ENCODE assay signal across 21 cellular contexts in genomic region chr6:105740946-105741605, GRCh38.
DNase-seq lines count a peak whose midpoint lies in the region; ATAC-seq, FAIRE-seq and TF ChIP-seq lines count a peak whose summit lies in the region.
"Had no signal": no experiment of that assay in that cellular context is flagged by ENCODE, and none has a peak within 500 bp of the region (broad histone marks: within the 10 kb centered on the region; RNA-seq: fewer than 3 reads in every experiment).

No MANE protein-coding gene starts in this region.

- no peak overlapping the region for H3K9ac ChIP-seq in BLaER1
- no peak overlapping the region for H3K9ac ChIP-seq in IMR-90 (ENCODE audit: low read depth, low read length)
- H3K9ac ChIP-seq in astrocyte (ENCODE audit: low read length), result no peak overlapping the region

- peak; percentile 31 for DNase-seq in IMR-90
- peak; percentile 10 for DNase-seq in astrocyte (ENCODE audit: low read depth)
- no peak for DNase-seq in osteoblast (ENCODE audit: insufficient read length, low spot score, missing footprints)
- no peak for DNase-seq in NCI-H1930 (lab: John Stamatoyannopoulos, UW)
- DNase-seq in GM10266 (ENCODE audit: extremely low spot score), result no peak
- DNase-seq: activated CD4-positive, alpha-beta T cell treated with anti-CD3 and anti-CD28 coated beads, Interleukin-2, amount 50 U/mL, for 48 hours; activated naive CD4-positive, alpha-beta T cell treated with anti-CD3 and anti-CD28 coated beads, Interleukin-2, amount 50 U/mL, for 16 hours; activated T-cell treated with anti-CD3 and anti-CD28 coated beads, Interleukin-2, amount 50 U/mL, for 4 hours; C1 segment of cervical spinal cord; DND-41; MV-4-11; NCI-H2171; NCI-H774; sigmoid colon; stimulated activated CD4-positive, alpha-beta T cell treated with anti-CD3 and anti-CD28 coated beads, Interleukin-4, amount 100 ng/mL, for 1 hour had no signal

- no peak overlapping the region for H4K5ac ChIP-seq in IMR-90 (ENCODE audit: low read depth, low read length)

- H3K18ac ChIP-seq in IMR-90 (ENCODE audit: low read depth, low read length), result no peak overlapping the region; the same call in 1 of the 2 replicates

- H3K4me1 ChIP-seq in BLaER1 (peaks cover 59% of the 10 kb centered on the region), IMR-90 (ENCODE audit: control insufficient read depth, insufficient read depth, low read length) (peaks cover 3% of the 10 kb centered on the region), astrocyte (ENCODE audit: insufficient read depth, low read length) (no peaks in the 10 kb centered on the region), osteoblast (ENCODE audit: insufficient read depth, low read length) (no peaks in the 10 kb centered on the region)
- H3K4me1 ChIP-seq: sigmoid colon had no signal

- H3K27me3 Mint-ChIP-seq in astrocyte (ENCODE audit: low read depth, unreplicated experiment), result no peaks in the 10 kb centered on the region

- no peak overlapping the region for H3K4me3 Mint-ChIP-seq in astrocyte (ENCODE audit: unreplicated experiment)
- H3K4me3 Mint-ChIP-seq: activated T-cell treated with anti-CD3 and anti-CD28 coated beads, Interleukin-2, amount 50 U/mL, for 4 hours had no signal

- H3K14ac ChIP-seq in IMR-90 (replicated peaks; ENCODE audit: low read depth, low read length), result 0 out of 2 replicates have a peak overlapping the region, but pooled peaks have one; percentile 39

- H2BK15ac ChIP-seq in IMR-90 (ENCODE audit: low read depth, low read length), result 0 out of 3 replicates have a peak overlapping the region, but pooled peaks have one; percentile 38

- peaks cover 6% of the 10 kb centered on the region; the same call in 1 of the 2 replicates for H3K9me3 ChIP-seq in BLaER1
- H3K9me3 ChIP-seq in IMR-90 (ENCODE audit: control insufficient read depth, insufficient read depth, low read length), result no peaks in the 10 kb centered on the region
- H3K9me3 ChIP-seq in astrocyte (ENCODE audit: insufficient read depth, low read depth, low read length), result no peaks in the 10 kb centered on the region
- H3K9me3 ChIP-seq in osteoblast (ENCODE audit: low read depth, low read length), result no peaks in the 10 kb centered on the region
- H3K9me3 ChIP-seq: sigmoid colon had no signal

- H2BK120ac ChIP-seq in IMR-90 (ENCODE audit: low read depth, low read length), result 0 out of 2 replicates have a peak overlapping the region, but pooled peaks have one; percentile 41

- H2AK5ac ChIP-seq in IMR-90 (ENCODE audit: low read depth, low read length), result no peak overlapping the region

- TF ChIP-seq CTCF in IMR-90 (conservative IDR thresholded peaks at IDR 0.05; ENCODE audit: low read depth, low read length) (no peak), astrocyte (IDR thresholded peaks at IDR 0.05; ENCODE audit: insufficient read depth, low read depth, low read length) (no peak), osteoblast (IDR thresholded peaks at IDR 0.05; ENCODE audit: extremely low read depth, low read depth, low read length) (no peak), GM10266 (IDR thresholded peaks at IDR 0.05; ENCODE audit: control insufficient read depth, insufficient read depth, low read depth, missing control alignments) (no peak)

- H3K4me2 ChIP-seq in BLaER1 (peak overlapping the region; percentile 77), IMR-90 (ENCODE audit: low read depth, low read length) (no peak overlapping the region), astrocyte (ENCODE audit: low read length) (no peak overlapping the region), osteoblast (ENCODE audit: insufficient read depth, low read length) (no peak overlapping the region)

- 75% methylated on average over 2 of the region's 7 CpGs; no CpG with 5 or more reads in 1 of the 2 experiments for WGBS in IMR-90 (ENCODE audit: extremely low coverage in 2 of 2, insufficient read length in 1 of 2), 2 experiments

- BruUV-seq in IMR-90 (replicated peaks; lab: Mats Ljungman, UMichigan), result no TSS peak

- H3K9me1 ChIP-seq in IMR-90 (ENCODE audit: insufficient read depth, low read length), result no peaks in the 10 kb centered on the region

- H3K79me1 ChIP-seq in IMR-90 (ENCODE audit: low read depth in 1 of 2, low read length in 2 of 2), result no peaks in the 10 kb centered on the region

- peak overlapping the region; percentile 27; the same call in 1 of the 2 replicates for H3K4ac ChIP-seq in IMR-90 (ENCODE audit: low read depth, low read length)

- no peak overlapping the region for H4K91ac ChIP-seq in IMR-90 (ENCODE audit: insufficient read depth, low read depth, low read length)

- intact Hi-C loops in IMR-90 (cut with micrococcal nuclease), result no loop called here

- H3K4me1 Mint-ChIP-seq in astrocyte (ENCODE audit: low read depth, unreplicated experiment), result peaks cover 6% of the 10 kb centered on the region

- POLR2A ChIA-PET in IMR-90 (lab: Charles Lee; ENCODE audit: unreplicated experiment), result no interaction called here

- no peak overlapping the region for H3K56ac ChIP-seq in IMR-90 (ENCODE audit: extremely low read depth, insufficient read depth, low read length)

- ATAC-seq in IMR-90 (ENCODE audit: low read depth) (no peak), HG03280 (IDR thresholded peaks at IDR 0.05; ENCODE audit: unreplicated experiment) (no peak)
- ATAC-seq: activated T-cell treated with anti-CD3 and anti-CD28 coated beads, Interleukin-2, amount 50 U/mL, for 4 hours; HepG2; left lobe of liver had no signal

- H3K23ac ChIP-seq in IMR-90 (ENCODE audit: low read depth, low read length), result no peak overlapping the region

- TF ChIP-seq POLR2A in IMR-90 (IDR thresholded peaks at IDR 0.05; ENCODE audit: low read depth, low read length), result no peak

- CTCF ChIA-PET in IMR-90 (lab: Yijun Ruan, JAX), result no interaction called here

- in situ Hi-C loops in IMR-90 (cut with MboI; ENCODE audit: low sequenced_read_pairs), result no loop called here

- H3K4me3 ChIP-seq in BLaER1, result peak overlapping the region; percentile 11; the same call in 1 of the 2 replicates
- no peak overlapping the region for H3K4me3 ChIP-seq in IMR-90 (ENCODE audit: insufficient read depth, low read depth, low read length)
- no peak overlapping the region for H3K4me3 ChIP-seq in astrocyte (ENCODE audit: insufficient read depth, low read depth, low read length)
- H3K4me3 ChIP-seq in osteoblast (ENCODE audit: insufficient read depth, low read length), result no peak overlapping the region
- H3K4me3 ChIP-seq: sigmoid colon had no signal

- H2BK20ac ChIP-seq in IMR-90 (ENCODE audit: low read depth, low read length), result peak overlapping the region; percentile 26

- H2AFZ ChIP-seq in IMR-90 (replicated peaks; ENCODE audit: low read length, poor library complexity) (peak overlapping the region; percentile 3), astrocyte (ENCODE audit: low read depth, low read length) (no peak overlapping the region), osteoblast (ENCODE audit: low read length) (peak overlapping the region; percentile 35)

- H3K27me3 ChIP-seq in BLaER1, result no peaks in the 10 kb centered on the region
- no peaks in the 10 kb centered on the region for H3K27me3 ChIP-seq in IMR-90 (ENCODE audit: control insufficient read depth, insufficient read depth, low read length)
- no peaks in the 10 kb centered on the region for H3K27me3 ChIP-seq in astrocyte (ENCODE audit: insufficient read depth, low read length)
- H3K27me3 ChIP-seq in osteoblast (ENCODE audit: insufficient read depth, low read length), result no peaks in the 10 kb centered on the region
- H3K27me3 ChIP-seq: sigmoid colon had no signal

- no peaks in the 10 kb centered on the region for H3K36me3 ChIP-seq in BLaER1
- no peaks in the 10 kb centered on the region for H3K36me3 ChIP-seq in IMR-90 (ENCODE audit: control insufficient read depth, insufficient read depth, low read length)
- H3K36me3 ChIP-seq in astrocyte (ENCODE audit: insufficient read depth, low read length), result no peaks in the 10 kb centered on the region
- H3K36me3 ChIP-seq in osteoblast (ENCODE audit: insufficient read depth, low read length), result no peaks in the 10 kb centered on the region
- H3K36me3 ChIP-seq: sigmoid colon had no signal

- H3K79me2 ChIP-seq in astrocyte (ENCODE audit: insufficient read depth, low read length), result no peaks in the 10 kb centered on the region
- H3K79me2 ChIP-seq in osteoblast (ENCODE audit: insufficient read depth, low read length), result no peaks in the 10 kb centered on the region

- H3K9me3 Mint-ChIP-seq in astrocyte (ENCODE audit: unreplicated experiment), result no peaks in the 10 kb centered on the region
- H3K9me3 Mint-ChIP-seq: activated T-cell treated with anti-CD3 and anti-CD28 coated beads, Interleukin-2, amount 50 U/mL, for 4 hours had no signal

- H3K36me3 Mint-ChIP-seq in astrocyte (ENCODE audit: low read depth, unreplicated experiment), result peaks cover 2% of the 10 kb centered on the region

- no peak overlapping the region for H2AK9ac ChIP-seq in IMR-90 (replicated peaks; ENCODE audit: low read depth, low read length, poor library complexity)

- peak; percentile 34 for FAIRE-seq in astrocyte (lab: Jason Lieb, UNC)
- FAIRE-seq: HepG2, RCC 7860, TTC549 had no signal

- H4K20me1 ChIP-seq in BLaER1 (no peaks in the 10 kb centered on the region), IMR-90 (ENCODE audit: insufficient read depth, low read length) (no peaks in the 10 kb centered on the region), astrocyte (ENCODE audit: insufficient read depth, low read length) (no peaks in the 10 kb centered on the region), osteoblast (ENCODE audit: insufficient read depth, low read length) (no peaks in the 10 kb centered on the region)

- H3K27ac ChIP-seq in BLaER1, result peak overlapping the region; percentile 58
- H3K27ac ChIP-seq in IMR-90 (ENCODE audit: insufficient read depth, low read length), result no peak overlapping the region
- no peak overlapping the region for H3K27ac ChIP-seq in astrocyte (ENCODE audit: low read depth, low read length)
- no peak overlapping the region for H3K27ac ChIP-seq in osteoblast (ENCODE audit: low read depth, low read length)
- H3K27ac ChIP-seq: sigmoid colon had no signal

- H3K27ac Mint-ChIP-seq in astrocyte (ENCODE audit: unreplicated experiment), result peak overlapping the region; percentile 53

- no peak overlapping the region for H2BK5ac ChIP-seq in IMR-90 (ENCODE audit: low read depth, low read length, poor library complexity, severe bottlenecking)

- dilution Hi-C loops in IMR-90 (cut with HindIII; ENCODE audit: low sequenced_read_pairs, unreplicated experiment), result no loop called here

- H4K8ac ChIP-seq in IMR-90 (ENCODE audit: low read depth in 2 of 2, low read length in 2 of 2), result no peak overlapping the region; a peak in 1 of 4 replicates

- TF ChIP-seq RAD21 in IMR-90 (IDR thresholded peaks at IDR 0.05; ENCODE audit: low read length), result no peak

TF ChIP-seq in IMR-90, 13 proteins besides CTCF, POLR2A, EP300 and RAD21:
- TF ChIP-seq CHD1 (IDR thresholded peaks at IDR 0.05; ENCODE audit: low read depth, low read length), result no peak
- TF ChIP-seq NFE2L2 (IDR thresholded peaks at IDR 0.05; ENCODE audit: low read depth, low read length), result no peak
- no peak for TF ChIP-seq RCOR1 (IDR thresholded peaks at IDR 0.05; ENCODE audit: insufficient replicate concordance, low read length)
- no peak for TF ChIP-seq MXI1 (IDR thresholded peaks at IDR 0.05; ENCODE audit: borderline replicate concordance, low read depth, low read length)

Comparison
In these comparisons a context has a peak if more than half of its experiments do, and no peak if none do; other contexts are left out.
1. DNase-seq: peak in IMR-90 (single experiment) and astrocyte (single experiment); none in osteoblast (single experiment), NCI-H1930 (0 of 2) and GM10266 (single experiment).